In the genomic region with DNA sequence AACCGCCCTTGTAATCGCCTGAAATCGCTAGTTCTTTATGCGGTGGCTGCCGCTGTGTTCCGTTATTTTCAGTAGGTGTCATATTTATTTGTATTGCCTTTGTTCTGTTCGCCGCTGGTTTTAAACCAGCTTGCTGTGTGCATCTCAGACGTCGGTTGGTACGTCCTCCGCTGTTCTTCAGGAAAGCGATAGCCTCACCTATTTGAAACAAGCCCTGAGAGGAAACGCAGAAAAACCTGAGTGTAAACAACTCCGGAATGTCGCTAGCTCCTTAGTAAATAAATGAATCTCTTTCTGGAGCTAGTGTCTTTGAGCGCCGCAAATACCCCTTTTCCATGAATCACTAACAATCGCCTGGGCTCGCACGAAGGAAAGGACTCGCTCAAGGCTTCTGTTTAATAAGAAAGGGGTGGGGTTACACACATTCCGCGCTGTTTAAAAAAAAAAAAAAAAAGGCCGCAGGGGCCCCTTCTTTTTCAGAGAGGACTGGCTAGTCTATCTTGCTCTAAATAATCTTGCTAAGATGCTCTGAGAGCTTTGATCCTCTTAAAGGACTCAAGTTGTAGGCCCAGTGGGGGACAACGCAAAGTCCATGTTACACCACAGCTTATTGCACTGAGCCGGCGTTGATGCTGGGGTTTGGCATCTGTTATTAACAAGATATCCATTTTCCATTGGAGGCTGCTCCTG, we compare ENCODE assay signal across 12 cellular contexts. TPM values are rescaled to one million over a fixed set of nuclear protein-coding genes. Genes with fewer than 3 reads are reported as not detected.
DNase-seq lines count a peak whose midpoint lies in the region; ATAC-seq and TF ChIP-seq lines count a peak whose summit lies in the region.
"Had no signal": no experiment of that assay in that cellular context is flagged by ENCODE, and none has a peak within 500 bp of the region (broad histone marks: within the 10 kb centered on the region; RNA-seq: fewer than 3 reads in every experiment).

No MANE protein-coding gene starts in this region.

- no peaks in the 10 kb centered on the region for H3K9me3 ChIP-seq in adrenal gland (replicated peaks in 1 of 3)

- CTCF ChIA-PET in HEK293T (lab: Yijun Ruan, JAX), result interaction anchor here (0.6 to 2.8 kb wide), 6 partner anchors 8 to 519 kb away, joined by 4 to 13 read pairs (median 6); no protein-coding TSS in a partner anchor

- H3K27me3 Mint-ChIP-seq in mesothelial cell of epicardium (ENCODE audit: low read depth), result peaks cover 91% of the 10 kb centered on the region

- H3K4me3 ChIP-seq in adrenal gland, result peak overlapping the region in 2 of 4 donors; percentile 42 to 78

- WGBS in adrenal gland, 4 donors, result 30 to 66% (median 42%) methylated on average over 28 of the region's 28 CpGs

- TF ChIP-seq POLR2A in adrenal gland (IDR thresholded peaks at IDR 0.05), result peak in 1 of 2 donors; percentile 12

- POLR2A ChIA-PET in HEK293T (lab: Yijun Ruan, JAX), result interaction anchor here (1.3 to 5.4 kb wide), 3 partner anchors 27 to 40 kb away, joined by 4 to 35 read pairs (median 8); partner anchors contain the start of genes HOXD11 and HOXD13

- H3K4me1 Mint-ChIP-seq in mesothelial cell of epicardium, result peaks cover 24% of the 10 kb centered on the region

- TF ChIP-seq CTCF in adrenal gland (IDR thresholded peaks at IDR 0.05) (no peak), mesothelial cell of epicardium (IDR thresholded peaks at IDR 0.05; ENCODE audit: unreplicated experiment) (no peak), foreskin keratinocyte (conservative IDR thresholded peaks at IDR 0.05) (no peak)

- no peaks in the 10 kb centered on the region for H3K36me3 Mint-ChIP-seq in mesothelial cell of epicardium

- H3K36me3 ChIP-seq in adrenal gland (replicated peaks in 1 of 2), result peaks cover 0 to 2% of the 10 kb centered on the region in 2 donors

- H3K27ac Mint-ChIP-seq in mesothelial cell of epicardium, result no peak overlapping the region

- DNase-seq in A172 (ENCODE audit: low spot score) (peak; percentile 62), HEK293T (ENCODE audit: extremely low spot score) (no peak), adrenal gland (peak in 4 of 7 donors; percentile 10 to 58 (median 34)), mesothelial cell of epicardium (ENCODE audit: low spot score in 2 of 2, unreplicated experiment in 2 of 2) (no peak), HT-29 (ENCODE audit: low spot score) (no peak), foreskin keratinocyte (no peak), C1 segment of cervical spinal cord (lab: John Stamatoyannopoulos, UW) (no peak)
- DNase-seq: caudate nucleus, DND-41, KBM-7 had no signal

- no peak for ATAC-seq in HG02938 (IDR thresholded peaks at IDR 0.05; ENCODE audit: unreplicated experiment)
- ATAC-seq in foreskin keratinocyte, result no peak

- peaks cover 17 to 33% of the 10 kb centered on the region in 2 donors for H3K4me1 ChIP-seq in adrenal gland (replicated peaks in 1 of 2)
- peaks cover 6% of the 10 kb centered on the region for H3K4me1 ChIP-seq in foreskin keratinocyte

- H3K27me3 ChIP-seq in adrenal gland (no peaks in the 10 kb centered on the region), foreskin keratinocyte (peaks cover 7% of the 10 kb centered on the region)

- H3K27ac ChIP-seq in adrenal gland, result peak overlapping the region; percentile 37 to 97 (median 65)
- H3K27ac ChIP-seq in foreskin keratinocyte, result no peak overlapping the region

- peak overlapping the region; percentile 28 for H3K4me3 Mint-ChIP-seq in mesothelial cell of epicardium

- no peaks in the 10 kb centered on the region for H3K9me3 Mint-ChIP-seq in mesothelial cell of epicardium

- intact Hi-C loops in adrenal gland (cut with DNase I), result no loop called here

TF ChIP-seq in HEK293T, 16 proteins besides CTCF, POLR2A, EP300 and RAD21:
- TF ChIP-seq ZNF384 (IDR thresholded peaks at IDR 0.05) (peak; percentile 73), TARDBP (IDR thresholded peaks at IDR 0.05) (no peak), ARNT (IDR thresholded peaks at IDR 0.05) (no peak), PKNOX1 (IDR thresholded peaks at IDR 0.05) (no peak), HDGF (IDR thresholded peaks at IDR 0.05; ENCODE audit: borderline replicate concordance) (no peak)

RNA-seq across cellular contexts. Expression of gene HOXD8, which starts 3.0 kb away (rescaled TPM):
- 11.6 and 20.4 TPM in 2 replicates for total RNA-seq in A172 (2014; rRNA removed; shearing (Covaris generic))
- total RNA-seq in adrenal gland, result 10 to 100 TPM; 11.3 to 46.2 (median 35.0) TPM
- polyA plus RNA-seq in adrenal gland, result 10 to 100 TPM; 14.4 to 19.8 (median 17.3) TPM
- total RNA-seq in mesothelial cell of epicardium, result 0.29 to 0.58 TPM (median 0.40 TPM) in 3 replicates
- not detected in 2 replicates for total RNA-seq in HT-29 (2014; rRNA removed; shearing (Covaris generic))
- 6.5 and 10.8 TPM in 2 replicates for total RNA-seq in foreskin keratinocyte
- polyA plus RNA-seq in foreskin keratinocyte, result 7.0 and 9.7 TPM in 2 replicates

RNA-seq across cellular contexts. Expression of gene HOXD9, which starts 10.0 kb away (rescaled TPM):
- 2.8 and 3.6 TPM in 2 replicates for total RNA-seq in A172 (2014; rRNA removed; shearing (Covaris generic))
- total RNA-seq in adrenal gland (10 to 100 TPM in 4 of 8 donors, 1 to 10 TPM in 4; 2.7 to 35.6 (median 10.1) TPM), mesothelial cell of epicardium (0.93 to 1.2 TPM (median 1.1 TPM) in 3 replicates), foreskin keratinocyte (0.14 and 0.37 TPM in 2 replicates)
- polyA plus RNA-seq in adrenal gland (1 to 10 TPM; 2.5 to 7.6 (median 7.5) TPM), foreskin keratinocyte (0.21 and 0.47 TPM in 2 replicates)
- not detected in 2 replicates for total RNA-seq in HT-29 (2014; rRNA removed; shearing (Covaris generic))
- total RNA-seq: liver had no signal

RNA-seq across cellular contexts. Expression of gene HOXD10, which starts 16.0 kb away (rescaled TPM):
- 18.1 and 21.7 TPM in 2 replicates for total RNA-seq in A172 (2014; rRNA removed; shearing (Covaris generic))
- total RNA-seq in adrenal gland (under 1 TPM in 2 of 8 donors, not detected in 6; 0.14 to 0.23 TPM), mesothelial cell of epicardium (3.2 to 4.1 TPM (median 3.9 TPM) in 3 replicates), foreskin keratinocyte (not detected in 2 replicates)
- polyA plus RNA-seq in adrenal gland (under 1 TPM in 1 of 3 donors, not detected in 2; 0.11 TPM), foreskin keratinocyte (not detected in 2 replicates)
- total RNA-seq in HT-29 (2014; rRNA removed; shearing (Covaris generic)), result not detected in 2 replicates
- total RNA-seq: liver had no signal
- polyA plus RNA-seq: liver had no signal

RNA-seq across cellular contexts. Expression of gene HOXD4, which starts 18.8 kb away (rescaled TPM):
- 0.77 and 3.9 TPM in 2 replicates for total RNA-seq in A172 (2014; rRNA removed; shearing (Covaris generic))
- total RNA-seq in adrenal gland, result 10 to 100 TPM in 4 of 8 donors, 1 to 10 TPM in 4; 1.9 to 20.2 (median 7.5) TPM
- 10 to 100 TPM in 2 of 3 donors, 1 to 10 TPM in 1; 2.2 to 38.5 (median 27.0) TPM for polyA plus RNA-seq in adrenal gland
- 0.67 to 1.4 TPM (median 1.3 TPM) in 3 replicates for total RNA-seq in mesothelial cell of epicardium
- total RNA-seq in HT-29 (2014; rRNA removed; shearing (Covaris generic)), result not detected in 2 replicates
- total RNA-seq in foreskin keratinocyte, result 0.32 and 0.82 TPM in 2 replicates
- polyA plus RNA-seq in foreskin keratinocyte, result 0.39 and 0.83 TPM in 2 replicates
- total RNA-seq: liver had no signal
- polyA plus RNA-seq: liver had no signal

RNA-seq across cellular contexts. Expression of gene HOXD3, which starts 24.6 kb away (rescaled TPM):
- total RNA-seq in A172 (2014; rRNA removed; shearing (Covaris generic)), result 1.0 TPM in 2 replicates
- total RNA-seq in adrenal gland (10 to 100 TPM in 4 of 8 donors, 1 to 10 TPM in 4; 3.3 to 41.3 (median 10.6) TPM), mesothelial cell of epicardium (0.93 to 1.1 TPM (median 1.1 TPM) in 3 replicates), foreskin keratinocyte (0.32 and 1.2 TPM in 2 replicates)
- polyA plus RNA-seq in adrenal gland (10 to 100 TPM in 2 of 3 donors, 1 to 10 TPM in 1; 2.0 to 15.9 (median 12.5) TPM), foreskin keratinocyte (0.23 and 0.45 TPM in 2 replicates)
- total RNA-seq in HT-29 (2014; rRNA removed; shearing (Covaris generic)), result not detected in 2 replicates
- total RNA-seq: liver had no signal
- polyA plus RNA-seq: liver had no signal

Comparison
In these comparisons a context has a peak if more than half of its experiments do, and no peak if none do; other contexts are left out.
1. DNase-seq: peak in A172 (single experiment) and adrenal gland (4 of 7); none in HEK293T (single experiment), mesothelial cell of epicardium (0 of 2), HT-29 (single experiment), foreskin keratinocyte (0 of 2) and C1 segment of cervical spinal cord (0 of 14).